8 cellular contexts compared by ENCODE assay signal in genomic region chr9:90141723-90142122, GRCh38.
A peak's percentile ranks its signal among the peaks of the same experiment; 100 is the strongest.
DNase-seq lines count a peak whose midpoint lies in the region; ATAC-seq, FAIRE-seq and TF ChIP-seq lines count a peak whose summit lies in the region.

No MANE protein-coding gene starts in this region.

- TF ChIP-seq CTCF in pancreas (IDR thresholded peaks at IDR 0.05) = peak in 2 of 4 donors; percentile 27 to 46

- peaks cover 0 to 5% (median 0%) of the 10 kb centered on the region in 4 donors for H3K27me3 ChIP-seq in pancreas

- peak; percentile 69 to 89 (median 83) for ATAC-seq in pancreas
- ATAC-seq in HG02759 (IDR thresholded peaks at IDR 0.05; ENCODE audit: unreplicated experiment) = no peak
- ATAC-seq in GM18511 (IDR thresholded peaks at IDR 0.05; ENCODE audit: unreplicated experiment) = no peak

- FAIRE-seq in A204.1 (lab: Jason Lieb, UNC) = peak; percentile 95
- FAIRE-seq in H54 (lab: Jason Lieb, UNC) = peak; percentile 75
- peak; percentile 94 for FAIRE-seq in pancreas (lab: Jason Lieb, UNC)

- H3K4me1 ChIP-seq in pancreas = no peaks in the 10 kb centered on the region

- H3K4me3 ChIP-seq in pancreas = no peak overlapping the region

- no peaks in the 10 kb centered on the region for H3K9me3 ChIP-seq in pancreas

- WGBS in pancreas, 2 donors = 24 to 27% methylated on average over 5 of the region's 5 CpGs

- DNase-seq in H54 (ENCODE audit: insufficient read length, low spot score) (no peak), NCI-H774 (lab: John Stamatoyannopoulos, UW) (peak; percentile 43), dermis microvascular lymphatic vessel endothelial cell (ENCODE audit: low read depth in 2 of 2) (peak; percentile 3 to 25), pancreas (no peak), NCI-H128 (lab: John Stamatoyannopoulos, UW; ENCODE audit: unreplicated experiment) (no peak)

- H3K27ac ChIP-seq in pancreas = no peak overlapping the region

- no peaks in the 10 kb centered on the region for H3K36me3 ChIP-seq in pancreas

- intact Hi-C loops in pancreas (cut with DNase I) = no loop called here

- no peak for TF ChIP-seq POLR2A in H54 (IDR thresholded peaks at IDR 0.05; ENCODE audit: low read depth, low read length)

Comparison
In these comparisons a context has a peak if more than half of its experiments do, and no peak if none do; other contexts are left out.
1. DNase-seq: peak in NCI-H774 (single experiment) and dermis microvascular lymphatic vessel endothelial cell (2 of 2); none in H54 (single experiment), pancreas (0 of 6) and NCI-H128 (single experiment).
2. ATAC-seq: peak in pancreas (4 of 4); none in HG02759 (single experiment) and GM18511 (single experiment).